Comparison of ENCODE assay signal across 1 cellular context in genomic region chr17:19136138-19136537, GRCh38. TPM values are rescaled to one million over a fixed set of nuclear protein-coding genes. Genes with fewer than 3 reads are reported as not detected.
"Had no signal": no experiment of that assay in that cellular context is flagged by ENCODE, and none has a peak within 500 bp of the region (broad histone marks: within the 10 kb centered on the region; RNA-seq: fewer than 3 reads in every experiment).

No MANE protein-coding gene starts in this region.

RNA-seq across cellular contexts. Expression of gene GRAPL, which starts 8.7 kb away (rescaled TPM):
- total RNA-seq: occipital lobe had no signal
